21 cellular contexts compared by ENCODE assay signal in the genomic region with DNA sequence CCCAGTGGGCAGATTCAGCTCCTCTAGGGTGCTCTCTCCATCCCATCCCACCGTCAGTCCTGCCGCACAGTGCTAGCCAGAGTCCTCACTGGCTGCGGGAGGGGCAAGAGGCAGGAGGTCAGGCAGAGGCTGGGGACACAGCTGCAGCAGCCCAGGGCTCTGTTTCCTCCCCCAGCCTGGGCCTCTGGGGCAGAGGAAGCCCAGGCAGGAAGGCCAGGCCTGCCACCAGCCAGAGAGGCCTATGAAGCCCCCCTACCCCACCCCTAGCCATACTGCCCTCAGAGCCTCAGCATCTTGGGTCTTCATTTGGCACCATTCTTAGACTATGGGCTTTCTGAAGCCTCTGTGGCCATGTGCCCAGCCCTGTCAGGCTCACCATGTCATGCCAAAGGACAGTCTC. TPM values are rescaled to one million over a fixed set of nuclear protein-coding genes. Genes with fewer than 3 reads are reported as not detected.
DNase-seq lines count a peak whose midpoint lies in the region; ATAC-seq and TF ChIP-seq lines count a peak whose summit lies in the region.
"Had no signal": no experiment of that assay in that cellular context is flagged by ENCODE, and none has a peak within 500 bp of the region (broad histone marks: within the 10 kb centered on the region; RNA-seq: fewer than 3 reads in every experiment).

No MANE protein-coding gene starts in this region.

- TF ChIP-seq CTCF in breast epithelium (IDR thresholded peaks at IDR 0.05) (no peak), mammary epithelial cell (conservative IDR thresholded peaks at IDR 0.05 in 1 of 2, IDR thresholded peaks at IDR 0.05 in 1 of 2; ENCODE audit: extremely low read depth in 1 of 2, insufficient read depth in 1 of 2, low read depth in 1 of 2, low read length in 2 of 2) (no peak), psoas muscle (IDR thresholded peaks at IDR 0.05) (no peak), vagina (IDR thresholded peaks at IDR 0.05) (no peak), GM13976 (IDR thresholded peaks at IDR 0.05; ENCODE audit: borderline replicate concordance, control extremely low read depth, extremely low read depth, insufficient read depth, missing control alignments) (no peak), type B pancreatic cell (conservative IDR thresholded peaks at IDR 0.05) (no peak)

- 100% methylated on average over 1 of the region's 3 CpGs for WGBS in mammary epithelial cell (ENCODE audit: low coverage, missing lambda C conversion rate)
- WGBS in psoas muscle, 3 donors: 41 to 63% (median 47%) methylated on average over 3 of the region's 3 CpGs

- TF ChIP-seq POLR2A in breast epithelium (IDR thresholded peaks at IDR 0.05) (no peak), vagina (IDR thresholded peaks at IDR 0.05) (no peak)

- no peak overlapping the region for H3K9ac ChIP-seq in mammary epithelial cell (ENCODE audit: insufficient read depth, low read length)
- H3K9ac ChIP-seq: KMS-11 had no signal

- H3K4me3 ChIP-seq in breast epithelium (peak overlapping the region in 1 of 3 donors; percentile 91), mammary epithelial cell (replicated peaks in 1 of 3; ENCODE audit: insufficient read depth in 1 of 3, low read depth in 2 of 3, low read length in 3 of 3) (no peak overlapping the region), psoas muscle (peak overlapping the region; percentile 70), vagina (peak overlapping the region in 1 of 2 donors; percentile 25)
- H3K4me3 ChIP-seq: SJSA1 had no signal

- ATAC-seq in psoas muscle: peak in 1 of 4 donors; percentile 11

- DNase-seq in breast epithelium (ENCODE audit: low spot score in 2 of 2): no peak
- DNase-seq in mammary epithelial cell: no peak
- DNase-seq in islet precursor cell: peak; percentile 54
- DNase-seq in psoas muscle: peak in 1 of 2 donors; percentile 63
- DNase-seq in vagina (ENCODE audit: extremely low spot score in 2 of 2): no peak
- DNase-seq in DMS79 treated with DMSO at 0.1 percent for 48 hours (lab: John Stamatoyannopoulos, UW): no peak
- DNase-seq in GM13976 (ENCODE audit: low spot score): no peak
- DNase-seq in type B pancreatic cell (ENCODE audit: extremely low spot score, unreplicated experiment): no peak
- DNase-seq: 8988T; activated CD4-positive, alpha-beta T cell treated with anti-CD3 and anti-CD28 coated beads, Interleukin-2, amount 50 U/mL, for 1 hour; activated T-cell treated with anti-CD3 and anti-CD28 coated beads, Interleukin-2, amount 50 U/mL, for 48 hours; CD4-positive, CD25-positive, alpha-beta regulatory T cell; EL; kidney glomerular epithelial cell; NCI-H1417; NCI-H345; nephron progenitor cell; stimulated activated naive CD4-positive, alpha-beta T cell had no signal

- H3K27ac ChIP-seq in breast epithelium (peak overlapping the region; percentile 42 to 84), mammary epithelial cell (ENCODE audit: insufficient read depth, low read depth, low read length) (no peak overlapping the region), psoas muscle (peak overlapping the region; percentile 49), vagina (peak overlapping the region; percentile 95)
- H3K27ac ChIP-seq: KMS-11 had no signal

- no peaks in the 10 kb centered on the region for H3K9me3 Mint-ChIP-seq in type B pancreatic cell
- H3K9me3 Mint-ChIP-seq: nephron progenitor cell had no signal

- H3K4me1 ChIP-seq in breast epithelium: peaks cover 0 to 14% of the 10 kb centered on the region in 2 donors
- H3K4me1 ChIP-seq in mammary epithelial cell (ENCODE audit: insufficient read depth, low read length): no peaks in the 10 kb centered on the region
- H3K4me1 ChIP-seq in psoas muscle: peaks cover 5% of the 10 kb centered on the region
- H3K4me1 ChIP-seq in vagina: peaks cover 77% of the 10 kb centered on the region

- dilution Hi-C loops in mammary epithelial cell (cut with HindIII; ENCODE audit: low sequenced_read_pairs): loop anchor here (5.0 kb wide), 1 partner anchor 68 kb away; no protein-coding TSS in a partner anchor

- no peak overlapping the region for H3K27ac Mint-ChIP-seq in type B pancreatic cell
- H3K27ac Mint-ChIP-seq: CD4-positive, CD25-positive, alpha-beta regulatory T cell; nephron progenitor cell had no signal

- H3K4me3 Mint-ChIP-seq in type B pancreatic cell: no peak overlapping the region
- H3K4me3 Mint-ChIP-seq: CD4-positive, CD25-positive, alpha-beta regulatory T cell; nephron progenitor cell had no signal

- H3K36me3 Mint-ChIP-seq in type B pancreatic cell: no peaks in the 10 kb centered on the region
- H3K36me3 Mint-ChIP-seq: CD4-positive, CD25-positive, alpha-beta regulatory T cell had no signal

- BruUV-seq in mammary epithelial cell (replicated peaks; lab: Mats Ljungman, UMichigan): no TSS peak

- H2AFZ ChIP-seq in mammary epithelial cell (ENCODE audit: low read depth, low read length): no peak overlapping the region

- H3K4me1 Mint-ChIP-seq in type B pancreatic cell (ENCODE audit: unreplicated experiment): peaks cover 25% of the 10 kb centered on the region

- CTCF ChIA-PET in mammary epithelial cell (lab: Charles Lee; ENCODE audit: low non-redundant PET): no interaction called here

- in situ Hi-C loops in mammary epithelial cell (cut with MboI; ENCODE audit: low sequenced_read_pairs in 2 of 2) (no loop called here), GM13976 (cut with MboI; ENCODE audit: low sequenced_read_pairs, unreplicated experiment) (no loop called here)

- no peak overlapping the region for H3K4me2 ChIP-seq in mammary epithelial cell (ENCODE audit: insufficient read depth, low read depth, low read length)
- H3K4me2 ChIP-seq: KMS-11 had no signal

- H3K27me3 ChIP-seq in breast epithelium (no peaks in the 10 kb centered on the region), mammary epithelial cell (ENCODE audit: insufficient read depth, low read length) (peaks cover 28% of the 10 kb centered on the region), psoas muscle (ENCODE audit: insufficient read depth in 3 of 3, low read length in 2 of 3) (peaks cover 0 to 24% (median 9%) of the 10 kb centered on the region in 3 donors), vagina (no peaks in the 10 kb centered on the region)
- H3K27me3 ChIP-seq: SJSA1 had no signal

- H3K9me3 ChIP-seq in breast epithelium (no peaks in the 10 kb centered on the region), mammary epithelial cell (replicated peaks; ENCODE audit: insufficient read depth, low read length) (no peaks in the 10 kb centered on the region), psoas muscle (no peaks in the 10 kb centered on the region), vagina (no peaks in the 10 kb centered on the region)
- H3K9me3 ChIP-seq: SJSA1 had no signal

- no peaks in the 10 kb centered on the region for H3K79me2 ChIP-seq in mammary epithelial cell (ENCODE audit: insufficient read depth, low read length)

- intact Hi-C loops in breast epithelium (cut with DNase I; ENCODE audit: low total_unique reads): no loop called here
- intact Hi-C loops in mammary epithelial cell (cut with micrococcal nuclease): no loop called here
- intact Hi-C loops in psoas muscle (cut with DNase I): no loop called here
- intact Hi-C loops in vagina (cut with DNase I): no loop called here

- peaks cover 23% of the 10 kb centered on the region for H3K27me3 Mint-ChIP-seq in type B pancreatic cell

- H3K36me3 ChIP-seq in breast epithelium (no peaks in the 10 kb centered on the region), mammary epithelial cell (ENCODE audit: insufficient read depth, low read length) (no peaks in the 10 kb centered on the region), psoas muscle (ENCODE audit: insufficient read depth in 1 of 2, low read depth in 1 of 2) (peaks cover 0 to 7% of the 10 kb centered on the region in 2 donors), vagina (peaks cover 0 to 11% of the 10 kb centered on the region in 2 donors)

- H4K20me1 ChIP-seq in mammary epithelial cell (ENCODE audit: insufficient read depth, low read length): peaks cover 2% of the 10 kb centered on the region

RNA-seq across cellular contexts. Expression of a gene that starts 3.4 kb away (rescaled TPM):
- total RNA-seq in breast epithelium (100 to 1,000 TPM in 2 of 3 donors, 10 to 100 TPM in 1; 24.7 to 274 (median 109) TPM), mammary epithelial cell (under 1 TPM in 1 of 2 donors, not detected in 1; 0.33 TPM), psoas muscle (10 to 100 TPM; 24.1 to 40.8 (median 25.8) TPM), vagina (115 TPM), type B pancreatic cell (ENCODE audit: low replicate concordance) (0.46 and 0.95 TPM in 2 replicates)
- polyA plus RNA-seq in mammary epithelial cell (not detected), psoas muscle (10 to 100 TPM; 10.8 to 22.8 (median 13.9) TPM)
- polyA minus RNA-seq in mammary epithelial cell: not detected
- total RNA-seq: CD4-positive, CD25-positive, alpha-beta regulatory T cell had no signal
- polyA plus RNA-seq: CD4-positive, CD25-positive, alpha-beta regulatory T cell had no signal

RNA-seq across cellular contexts. Expression of a gene that starts 22.8 kb away (rescaled TPM):
- total RNA-seq in breast epithelium: not detected
- total RNA-seq in mammary epithelial cell: not detected
- polyA plus RNA-seq in mammary epithelial cell: not detected
- polyA minus RNA-seq in mammary epithelial cell: not detected
- not detected for total RNA-seq in psoas muscle
- polyA plus RNA-seq in psoas muscle: under 1 TPM in 1 of 3 donors, not detected in 2; 0.16 TPM
- not detected for total RNA-seq in vagina
- 0.51 and 0.62 TPM in 2 replicates for total RNA-seq in type B pancreatic cell (ENCODE audit: low replicate concordance)
- total RNA-seq: CD4-positive, CD25-positive, alpha-beta regulatory T cell; SJSA1 had no signal
- polyA plus RNA-seq: CD4-positive, CD25-positive, alpha-beta regulatory T cell; esophagus had no signal

RNA-seq across cellular contexts. Expression of a gene that starts 40.8 kb away (rescaled TPM):
- total RNA-seq in breast epithelium: 10 to 100 TPM; 12.3 to 26.3 (median 23.6) TPM
- total RNA-seq in mammary epithelial cell: 10 to 100 TPM; 13.7 to 19.6 TPM
- polyA plus RNA-seq in mammary epithelial cell: 10.8 TPM
- polyA minus RNA-seq in mammary epithelial cell: 13.8 TPM
- total RNA-seq in psoas muscle: 10 to 100 TPM; 10.5 to 16.6 (median 14.0) TPM
- polyA plus RNA-seq in psoas muscle: 10 to 100 TPM in 1 of 3 donors, 1 to 10 TPM in 2; 5.8 to 14.9 (median 6.0) TPM
- 23.6 TPM for total RNA-seq in vagina
- 36.0 and 36.1 TPM in 2 replicates for total RNA-seq in type B pancreatic cell (ENCODE audit: low replicate concordance)

Comparison
In these comparisons a context has a peak if more than half of its experiments do, and no peak if none do; other contexts are left out.
1. RNA of a gene that starts 3.4 kb away (total RNA-seq): 115 TPM in vagina (single experiment), 24.7 to 274 TPM in breast epithelium and 24.1 to 40.8 TPM in psoas muscle; 0.46 to 0.95 TPM in type B pancreatic cell and 0.33 TPM in mammary epithelial cell; every median in the first group is over 10 times any median in the second.